Comparison of ENCODE assay signal across 8 cellular contexts in genomic region chr19:2168619-2169424, GRCh38. TPM values are rescaled to one million over a fixed set of nuclear protein-coding genes. Genes with fewer than 3 reads are reported as not detected.
DNase-seq lines count a peak whose midpoint lies in the region; ATAC-seq and TF ChIP-seq lines count a peak whose summit lies in the region.

No MANE protein-coding gene starts in this region.

- peak overlapping the region; percentile 87 for H3K27ac ChIP-seq in PC-3 (ENCODE audit: low read length)
- H3K27ac ChIP-seq in thoracic aorta = peak overlapping the region; percentile 83 to 94

- H3K4me3 ChIP-seq in PC-3 (ENCODE audit: low read length) (peak overlapping the region; percentile 42; the same call in 1 of the 2 replicates), foreskin fibroblast (ENCODE audit: low read depth in 1 of 2, low read length in 2 of 2) (peak overlapping the region in 1 of 2 donors; percentile 22), thoracic aorta (peak overlapping the region; percentile 60)

- H2AFZ ChIP-seq in PC-3 (ENCODE audit: low read length) = no peak overlapping the region

- peaks cover 92% of the 10 kb centered on the region for H3K79me2 ChIP-seq in PC-3 (ENCODE audit: low read length)

- H3K4me2 ChIP-seq in PC-3 (ENCODE audit: low read length) = peak overlapping the region; percentile 77

- intact Hi-C loops in PC-3 (cut with micrococcal nuclease) = loop anchor here (5.0 kb wide), 2 partner anchors 68 to 103 kb away; partner anchors contain the start of genes PLEKHJ1 and SF3A2

- H3K36me3 ChIP-seq in PC-3 (ENCODE audit: low read depth, low read length) (no peaks in the 10 kb centered on the region; the same call in 1 of the 2 replicates), thoracic aorta (no peaks in the 10 kb centered on the region)

- POLR2A ChIA-PET in PC-3 (lab: Charles Lee; ENCODE audit: unreplicated experiment) = interaction anchor here (1.0 kb wide), 1 partner anchor 159 kb away, joined by 3 read pairs; no protein-coding TSS in a partner anchor

- H3K4me1 ChIP-seq in PC-3 (ENCODE audit: insufficient read depth, low read length) = peaks cover 38% of the 10 kb centered on the region
- peaks cover 48 to 56% of the 10 kb centered on the region in 2 donors for H3K4me1 ChIP-seq in thoracic aorta (ENCODE audit: control insufficient read depth in 1 of 2, low read depth in 2 of 2)

- no peaks in the 10 kb centered on the region for H3K9me2 ChIP-seq in PC-3 (replicated peaks; ENCODE audit: low read length)

- TSS peak; percentile 90 for BruUV-seq in PC-3 (replicated peaks; lab: Mats Ljungman, UMichigan)

- peak; percentile 42 for ATAC-seq in HG02973 (IDR thresholded peaks at IDR 0.05; ENCODE audit: unreplicated experiment)
- ATAC-seq in PC-3 = peak; percentile 81
- peak; percentile 90 for ATAC-seq in thoracic aorta (ENCODE audit: insufficient number of reproducible peaks, low FRiP score, low read depth)

- peak; percentile 84 for DNase-seq in activated naive CD4-positive, alpha-beta T cell treated with Interleukin-2 at 50 U/mL for 16 hours
- DNase-seq in activated naive CD4-positive, alpha-beta T cell (lab: John Stamatoyannopoulos, UW) = no peak
- DNase-seq in PC-3 (peak; percentile 97), foreskin fibroblast (peak; percentile 100), nucleus accumbens (lab: John Stamatoyannopoulos, UW) (peak; percentile 14 to 98 (median 75)), thoracic aorta (ENCODE audit: low spot score) (peak; percentile 99)
- peak; percentile 74 for DNase-seq in activated T-helper 9 cell treated with anti-CD3 and anti-CD28 coated beads, Interleukin-2, amount 50 U/mL, for 16 hours (ENCODE audit: low read depth)

- no peaks in the 10 kb centered on the region for H3K9me3 ChIP-seq in PC-3 (ENCODE audit: low read length)
- H3K9me3 ChIP-seq in thoracic aorta = no peaks in the 10 kb centered on the region

- peak overlapping the region; percentile 46 for H3K9ac ChIP-seq in PC-3 (ENCODE audit: low read length)

- CTCF ChIA-PET in PC-3 (lab: Charles Lee) = interaction anchor here (0.9 kb wide), 1 partner anchor 13 kb away, joined by 4 read pairs; no protein-coding TSS in a partner anchor

- TF ChIP-seq CTCF in PC-3 (conservative IDR thresholded peaks at IDR 0.05; ENCODE audit: low read depth, low read length) = no peak
- no peak for TF ChIP-seq CTCF in foreskin fibroblast (IDR thresholded peaks at IDR 0.05; ENCODE audit: low read depth, low read length)
- TF ChIP-seq CTCF in thoracic aorta (IDR thresholded peaks at IDR 0.05) = no peak

- peaks cover 31% of the 10 kb centered on the region; the same call in 1 of the 2 replicates for H4K20me1 ChIP-seq in PC-3 (ENCODE audit: low read length)

- no peaks in the 10 kb centered on the region for H3K27me3 ChIP-seq in PC-3 (ENCODE audit: low read length)
- H3K27me3 ChIP-seq in thoracic aorta (replicated peaks; ENCODE audit: insufficient read depth) = no peaks in the 10 kb centered on the region

- H3F3A ChIP-seq in PC-3 (ENCODE audit: low read length, unreplicated experiment) = no peaks in the 10 kb centered on the region

RNA-seq across cellular contexts. Expression of gene DOT1L, which starts 5.1 kb away (rescaled TPM):
- total RNA-seq in PC-3 (2014; rRNA removed) (11.4 and 19.7 TPM in 2 replicates), thoracic aorta (10 to 100 TPM; 12.3 to 33.4 TPM)

RNA-seq across cellular contexts. Expression of gene AP3D1, which starts 17.5 kb away (rescaled TPM):
- 103 and 142 TPM in 2 replicates for total RNA-seq in PC-3 (2014; rRNA removed)
- 100 to 1,000 TPM in 1 of 2 donors, 10 to 100 TPM in 1; 81.4 to 116 TPM for total RNA-seq in thoracic aorta

Comparison
In these comparisons a context has a peak if more than half of its experiments do, and no peak if none do; other contexts are left out.
1. DNase-seq: peak in activated naive CD4-positive, alpha-beta T cell treated with Interleukin-2 at 50 U/mL for 16 hours (single experiment), PC-3 (single experiment), activated T-helper 9 cell treated with anti-CD3 and anti-CD28 coated beads, Interleukin-2, amount 50 U/mL, for 16 hours (single experiment), foreskin fibroblast (2 of 2), nucleus accumbens (56 of 56) and thoracic aorta (single experiment); none in activated naive CD4-positive, alpha-beta T cell (0 of 4).
2. Peak in every context shown above with its lines, with median percentiles within 50 percentile points of each other: ATAC-seq.